ENCODE assay signal across 38 cellular contexts in the genomic region with DNA sequence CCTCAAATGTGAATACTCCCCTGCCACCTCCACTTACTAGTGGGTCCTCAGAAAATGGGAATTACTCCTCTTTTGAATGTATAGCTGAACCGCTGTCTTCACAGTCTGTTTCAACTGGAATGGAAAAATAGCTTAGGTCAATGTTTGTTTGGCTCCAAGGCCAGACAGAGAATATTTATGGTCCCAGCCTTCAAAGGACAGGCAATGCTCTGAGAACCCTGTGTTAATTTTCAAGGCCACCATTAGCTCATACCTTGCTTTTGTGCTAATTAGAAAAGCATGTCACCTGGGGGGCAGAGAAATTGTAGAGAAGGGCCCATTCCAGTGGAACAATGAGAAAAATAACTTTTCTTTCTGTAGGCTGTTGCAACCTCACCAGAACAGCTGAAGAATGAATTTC. TPM values are rescaled to one million over a fixed set of nuclear protein-coding genes. Genes with fewer than 3 reads are reported as not detected.
"Had no signal": no experiment of that assay in that cellular context is flagged by ENCODE, and none has a peak within 500 bp of the region (broad histone marks: within the 10 kb centered on the region; RNA-seq: fewer than 3 reads in every experiment).

No MANE protein-coding gene starts in this region.

- H3K27me3 ChIP-seq: adrenal gland, ascending aorta, cardiac muscle cell, esophagus squamous epithelium, gastroesophageal sphincter had no signal

- H3K4me3 ChIP-seq: adrenal gland, ascending aorta, breast epithelium, cardiac muscle cell, esophagus squamous epithelium, gastroesophageal sphincter had no signal

- FAIRE-seq: colon, endometrium, endothelial cell of umbilical vein had no signal

- H3K4me1 ChIP-seq: adrenal gland, ascending aorta, breast epithelium, esophagus squamous epithelium had no signal

- H3K27ac ChIP-seq: adrenal gland, ascending aorta, breast epithelium, cardiac muscle cell, epithelial cell of prostate, esophagus squamous epithelium, gastroesophageal sphincter had no signal

- ATAC-seq: activated CD4-positive, alpha-beta T cell treated with anti-CD3 and anti-CD28 coated beads for 36 hours; activated CD8-positive, alpha-beta memory T cell treated with anti-CD3 and anti-CD28 coated beads, Interleukin-2, amount 10 ng/mL, durations not matched to agents 7 days and 5 days; activated CD8-positive, alpha-beta T cell treated with anti-CD3 and anti-CD28 coated beads, Interleukin-2, amount 10 ng/mL, durations not matched to agents 7 days and 5 days; activated naive CD8-positive, alpha-beta T cell treated with anti-CD3 and anti-CD28 coated beads, Interleukin-2, amount 50 U/mL, for 24 hours; gastroesophageal sphincter; T-helper 17 cell had no signal

- H3K9me3 ChIP-seq: adrenal gland, ascending aorta, breast epithelium, esophagus squamous epithelium, gastroesophageal sphincter had no signal

- H3K36me3 ChIP-seq: adrenal gland, ascending aorta, breast epithelium, cardiac muscle cell, esophagus squamous epithelium, gastroesophageal sphincter had no signal

- DNase-seq: activated CD4-positive, alpha-beta memory T cell treated with anti-CD3 and anti-CD28 coated beads for 36 hours; activated CD4-positive, alpha-beta T cell treated with anti-CD3 and anti-CD28 coated beads for 36 hours; activated CD4-positive, alpha-beta T cell treated with anti-CD3 and anti-CD28 coated beads, Interleukin-2, amount 10 ng/mL, durations not matched to agents 24 days and 14 days; activated CD4-positive, CD25-positive, alpha-beta regulatory T cell; activated CD4-positive, CD25-positive, alpha-beta regulatory T cell treated with anti-CD3 and anti-CD28 coated beads, Interleukin-2, amount 50 U/mL, for 72 hours; activated CD8-positive, alpha-beta memory T cell treated with anti-CD3 and anti-CD28 coated beads, Interleukin-2, amount 10 ng/mL, durations not matched to agents 7 days and 5 days; activated CD8-positive, alpha-beta memory T cell treated with anti-CD3 and anti-CD28 coated beads, Interleukin-2, amount 50 U/mL, for 4 hours; activated CD8-positive, alpha-beta T cell treated with anti-CD3 and anti-CD28 coated beads, Interleukin-2, amount 10 ng/mL, durations not matched to agents 7 days and 5 days; activated effector memory CD4-positive, alpha-beta T cell treated with anti-CD3 and anti-CD28 coated beads, Interleukin-2, amount 50 U/mL, for 16 hours; activated naive CD4-positive, alpha-beta T cell treated with anti-CD3 and anti-CD28 coated beads for 36 hours; activated naive CD8-positive, alpha-beta T cell treated with anti-CD3 and anti-CD28 coated beads for 36 hours; activated naive CD8-positive, alpha-beta T cell treated with anti-CD3 and anti-CD28 coated beads, Interleukin-2, amount 50 U/mL, for 24 hours; activated T-cell treated with anti-CD3 and anti-CD28 coated beads, Interleukin-2, amount 50 U/mL, for 1 hour; activated T-cell treated with anti-CD3 and anti-CD28 coated beads, Interleukin-2, amount 50 U/mL, for 48 hours; adrenal gland; amygdala; cortex of kidney; dermis blood vessel endothelial cell; effector CD8-positive, alpha-beta T cell; esophagus squamous epithelium; foreskin melanocyte; T-helper 1 cell; T-helper 17 cell; T1000 had no signal

RNA-seq across cellular contexts. Expression of a gene that starts 19.6 kb away (rescaled TPM):
- total RNA-seq: activated CD4-positive, alpha-beta T cell treated with anti-CD3 and anti-CD28 coated beads, Interleukin-2, amount 10 ng/mL, durations not matched to agents 24 days and 14 days; activated CD8-positive, alpha-beta memory T cell treated with anti-CD3 and anti-CD28 coated beads, Interleukin-2, amount 10 ng/mL, durations not matched to agents 7 days and 5 days; activated CD8-positive, alpha-beta T cell treated with anti-CD3 and anti-CD28 coated beads, Interleukin-2, amount 10 ng/mL, durations not matched to agents 7 days and 5 days; activated naive CD8-positive, alpha-beta T cell treated with anti-CD3 and anti-CD28 coated beads for 36 hours; activated T-helper 1 cell treated with anti-CD3 and anti-CD28 coated beads, Interleukin-12 subunit alpha, Interleukin-12 subunit beta, Interleukin-2, Interleukin-4 antibody, amounts not matched to agents 30 ng/mL and 10 ng/mL and 1 ng/mL, durations not matched to agents 14 hours and 24 hours and 36 hours; activated T-helper 2 cell treated with anti-CD3 and anti-CD28 coated beads, Interferon-gamma antibody, Interleukin-2, Interleukin-4, amounts not matched to agents 10 μg/mL and 5 μg/mL and 100 μg/mL, durations not matched to agents 14 hours and 24 hours and 36 hours; ascending aorta; breast epithelium; cardiac muscle cell; cerebellum; dermis blood vessel endothelial cell; endothelial cell of umbilical vein; esophagus squamous epithelium; fibroblast of lung; fibroblast of villous mesenchyme; gastroesophageal sphincter; glomerular endothelial cell; T-helper 17 cell had no signal
- polyA plus RNA-seq: endothelial cell of umbilical vein had no signal
